ENCODE assay signal across 22 cellular contexts in genomic region chr14:69262516-69262915, GRCh38. TPM values are rescaled to one million over a fixed set of nuclear protein-coding genes. Genes with fewer than 3 reads are reported as not detected.
A peak's percentile ranks its signal among the peaks of the same experiment; 100 is the strongest.
DNase-seq lines count a peak whose midpoint lies in the region; ATAC-seq, FAIRE-seq and TF ChIP-seq lines count a peak whose summit lies in the region.
"Had no signal": no experiment of that assay in that cellular context is flagged by ENCODE, and none has a peak within 500 bp of the region (broad histone marks: within the 10 kb centered on the region; RNA-seq: fewer than 3 reads in every experiment).

No MANE protein-coding gene starts in this region.

- CTCF ChIA-PET in HepG2 (lab: Yijun Ruan, JAX; ENCODE audit: low intra/inter-chr PET ratio, low total read pairs) = no interaction called here

- ATAC-seq in HepG2 (no peak), right lobe of liver (no peak)
- ATAC-seq: activated CD4-positive, CD25-positive, alpha-beta regulatory T cell treated with anti-CD3 and anti-CD28 coated beads, Interleukin-2, amount 50 U/mL, for 24 hours; activated T-helper 17 cell treated with anti-CD3 and anti-CD28 coated beads, Interleukin-2, amount 50 U/mL, for 72 hours; stimulated activated naive CD8-positive, alpha-beta T cell treated with anti-CD3 and anti-CD28 coated beads, Interleukin-15, amount 100 ng/mL, for 72 hours; upper lobe of right lung had no signal

- no TSS peak for BruUV-seq in HepG2 (replicated peaks; lab: Mats Ljungman, UMichigan)

- TF ChIP-seq RAD21 in HepG2 (CRISPR knock-in tag; IDR thresholded peaks at IDR 0.05) (no peak), neural cell (conservative IDR thresholded peaks at IDR 0.05) (no peak)

- H3K27ac ChIP-seq in HepG2 (ENCODE audit: extremely low read length, insufficient read depth, low read length) (no peak overlapping the region), right lobe of liver (no peak overlapping the region), neural cell (ENCODE audit: low read length) (no peak overlapping the region)
- H3K27ac ChIP-seq: RWPE1, upper lobe of right lung had no signal

- H3K27me3 Mint-ChIP-seq in endothelial cell (ENCODE audit: unreplicated experiment) = peaks cover 14% of the 10 kb centered on the region

- TF ChIP-seq POLR2A in HepG2 (IDR thresholded peaks at IDR 0.05; ENCODE audit: insufficient read depth in 1 of 2, low read depth in 2 of 2, low read length in 2 of 2) (no peak), right lobe of liver (IDR thresholded peaks at IDR 0.05) (no peak)

- H2AFZ ChIP-seq in HepG2 (ENCODE audit: low read length) (no peak overlapping the region), neural cell (ENCODE audit: low read depth, low read length) (no peak overlapping the region)

- POLR2A ChIA-PET in HepG2 (lab: Yijun Ruan, JAX) = interaction anchor here (1.0 to 1.3 kb wide), 2 partner anchors 111 to 135 kb away, joined by 3 read pairs; no protein-coding TSS in a partner anchor

- no peak for TF ChIP-seq EP300 in HepG2 (IDR thresholded peaks at IDR 0.05; ENCODE audit: low read depth in 2 of 2, low read length in 2 of 2)
- TF ChIP-seq EP300 in HepG2 (CRISPR knock-in tag; IDR thresholded peaks at IDR 0.05; ENCODE audit: borderline replicate concordance) = no peak
- no peak for TF ChIP-seq EP300 in neural cell (conservative IDR thresholded peaks at IDR 0.05; ENCODE audit: poor library complexity, severe bottlenecking)

- no peak overlapping the region for H3K4me3 Mint-ChIP-seq in endothelial cell (ENCODE audit: unreplicated experiment)
- H3K4me3 Mint-ChIP-seq: activated CD4-positive, alpha-beta memory T cell treated with anti-CD3 and anti-CD28 coated beads for 36 hours; activated naive CD4-positive, alpha-beta T cell treated with anti-CD3 and anti-CD28 coated beads, Interleukin-2, amount 50 U/mL, for 24 hours; activated T-helper 17 cell treated with anti-CD3 and anti-CD28 coated beads, Interleukin-2, amount 50 U/mL, for 72 hours had no signal

- H3K4me1 Mint-ChIP-seq in endothelial cell (ENCODE audit: unreplicated experiment) = peaks cover 8% of the 10 kb centered on the region
- H3K4me1 Mint-ChIP-seq: activated T-helper 17 cell treated with anti-CD3 and anti-CD28 coated beads, Interleukin-2, amount 50 U/mL, for 72 hours had no signal

- peak overlapping the region; percentile 21 for H3K27ac Mint-ChIP-seq in endothelial cell (ENCODE audit: unreplicated experiment)
- H3K27ac Mint-ChIP-seq: activated CD4-positive, alpha-beta memory T cell treated with anti-CD3 and anti-CD28 coated beads for 36 hours; activated naive CD4-positive, alpha-beta T cell treated with anti-CD3 and anti-CD28 coated beads, Interleukin-2, amount 50 U/mL, for 24 hours; activated T-helper 17 cell treated with anti-CD3 and anti-CD28 coated beads, Interleukin-2, amount 50 U/mL, for 72 hours; nephron progenitor cell; stimulated activated naive CD8-positive, alpha-beta T cell treated with anti-CD3 and anti-CD28 coated beads, Interleukin-15, amount 100 ng/mL, for 72 hours had no signal

- H3K4me1 ChIP-seq in HepG2 (ENCODE audit: insufficient read depth, low read length) (peaks cover 20% of the 10 kb centered on the region), right lobe of liver (peaks cover 0 to 23% (median 0%) of the 10 kb centered on the region in 4 donors), HAP-1 (no peaks in the 10 kb centered on the region)

- intact Hi-C loops in HepG2 (cut with micrococcal nuclease; ENCODE audit: unreplicated experiment) = no loop called here
- intact Hi-C loops in right lobe of liver (cut with DNase I) = loop anchor here in 1 of 2 donors (10.0 kb wide), 1 partner anchor 202 kb away; no protein-coding TSS in a partner anchor

- DNase-seq in HepG2 (ENCODE audit: low spot score) (no peak), right lobe of liver (no peak), endothelial cell (ENCODE audit: low spot score) (no peak), ureter (ENCODE audit: low spot score) (no peak), NCI-H510A treated with DMSO at 0.1 percent for 48 hours (lab: John Stamatoyannopoulos, UW) (no peak), HAP-1 (ENCODE audit: low spot score in 2 of 2) (no peak)
- DNase-seq: activated CD4-positive, alpha-beta memory T cell treated with anti-CD3 and anti-CD28 coated beads for 36 hours; activated CD8-positive, alpha-beta memory T cell treated with anti-CD3 and anti-CD28 coated beads, Interleukin-2, amount 50 U/mL, for 48 hours; C1 segment of cervical spinal cord; MV-4-11; NCI-H1694; stimulated activated CD4-positive, alpha-beta T cell treated with anti-CD3 and anti-CD28 coated beads, Interleukin-15, amount 100 ng/mL, for 24 hours; stimulated activated naive CD8-positive, alpha-beta T cell treated with anti-CD3 and anti-CD28 coated beads, Interleukin-15, amount 100 ng/mL, for 72 hours; upper lobe of right lung had no signal

- H3K9me3 ChIP-seq in HepG2 (ENCODE audit: low read length) (no peaks in the 10 kb centered on the region), right lobe of liver (no peaks in the 10 kb centered on the region), neural cell (ENCODE audit: low read length) (no peaks in the 10 kb centered on the region), HAP-1 (no peaks in the 10 kb centered on the region)
- H3K9me3 ChIP-seq: upper lobe of right lung had no signal

- 40% methylated on average over 3 of the region's 3 CpGs for WGBS in HepG2 (ENCODE audit: low lambda C conversion rate)
- WGBS in right lobe of liver (ENCODE audit: insufficient coverage, low coverage, low lambda C conversion rate, missing lambda C conversion rate) = 88% methylated on average over 2 of the region's 3 CpGs

- H3K4me2 ChIP-seq in HepG2 (ENCODE audit: low read depth, low read length) (0 out of 2 replicates have a peak overlapping the region, but pooled peaks have one; percentile 79), neural cell (ENCODE audit: low read length) (peak overlapping the region; percentile 55)

- H4K20me1 ChIP-seq in HepG2 (ENCODE audit: insufficient read depth, low read length) = no peaks in the 10 kb centered on the region
- no peaks in the 10 kb centered on the region for H4K20me1 ChIP-seq in neural cell (ENCODE audit: insufficient read depth)

- H3F3A ChIP-seq in neural cell (ENCODE audit: insufficient read depth, low read length, poor library complexity, severe bottlenecking) = peaks cover 4% of the 10 kb centered on the region

- H3K4me3 ChIP-seq in HepG2 (replicated peaks in 1 of 3; ENCODE audit: insufficient read depth in 1 of 3, low read depth in 2 of 3, low read length in 3 of 3) (no peak overlapping the region), right lobe of liver (no peak overlapping the region), neural cell (ENCODE audit: low read length) (peak overlapping the region; percentile 92), HAP-1 (no peak overlapping the region)
- H3K4me3 ChIP-seq: upper lobe of right lung had no signal

- H3K79me2 ChIP-seq in HepG2 (ENCODE audit: insufficient read depth, low read length) = no peaks in the 10 kb centered on the region
- peaks cover 13% of the 10 kb centered on the region for H3K79me2 ChIP-seq in neural cell (replicated peaks; ENCODE audit: insufficient read depth, low read length)

- in situ Hi-C loops in HepG2 (cut with HindIII; ENCODE audit: extremely low pct_ligation_motif_present, low pct_unique_long_range_greater_than_20kb) = loop anchor here (5.0 kb wide), 1 partner anchor 90 kb away; no protein-coding TSS in a partner anchor
- in situ Hi-C loops in HAP-1 (cut with MboI; ENCODE audit: low sequenced_read_pairs) = no loop called here

- no peaks in the 10 kb centered on the region for H3K9me2 ChIP-seq in neural cell (ENCODE audit: insufficient read depth, low read length)

- H3K9me3 Mint-ChIP-seq in endothelial cell (ENCODE audit: unreplicated experiment) = no peaks in the 10 kb centered on the region
- H3K9me3 Mint-ChIP-seq: activated CD4-positive, alpha-beta memory T cell treated with anti-CD3 and anti-CD28 coated beads for 36 hours; activated naive CD4-positive, alpha-beta T cell treated with anti-CD3 and anti-CD28 coated beads, Interleukin-2, amount 50 U/mL, for 24 hours; activated T-helper 17 cell treated with anti-CD3 and anti-CD28 coated beads, Interleukin-2, amount 50 U/mL, for 72 hours; nephron progenitor cell; stimulated activated naive CD8-positive, alpha-beta T cell treated with anti-CD3 and anti-CD28 coated beads, Interleukin-15, amount 100 ng/mL, for 72 hours had no signal

- no peak for FAIRE-seq in HepG2 (lab: Jason Lieb, UNC)
- FAIRE-seq: GM12892, TTC549 had no signal

- H3K36me3 ChIP-seq in HepG2 (replicated peaks in 1 of 2; ENCODE audit: control insufficient read depth in 1 of 2, insufficient read depth in 2 of 2, low read length in 2 of 2) (no peaks in the 10 kb centered on the region), right lobe of liver (no peaks in the 10 kb centered on the region), neural cell (ENCODE audit: insufficient read depth, low read length) (no peaks in the 10 kb centered on the region), HAP-1 (replicated peaks) (no peaks in the 10 kb centered on the region)
- H3K36me3 ChIP-seq: upper lobe of right lung had no signal

- TF ChIP-seq CTCF in HepG2 (CRISPR knock-in tag; IDR thresholded peaks at IDR 0.05) = no peak
- TF ChIP-seq CTCF in right lobe of liver (IDR thresholded peaks at IDR 0.05) = no peak
- TF ChIP-seq CTCF in endothelial cell (IDR thresholded peaks at IDR 0.05; ENCODE audit: unreplicated experiment) = no peak
- no peak for TF ChIP-seq CTCF in neural cell (IDR thresholded peaks at IDR 0.05; ENCODE audit: poor library complexity, severe bottlenecking)

- H3K9ac ChIP-seq in HepG2 (ENCODE audit: insufficient read depth, low read depth, low read length) = no peak overlapping the region
- H3K9ac ChIP-seq in neural cell (ENCODE audit: low read length) = no peak overlapping the region

- H3K27me3 ChIP-seq in HepG2 (ENCODE audit: control insufficient read depth in 1 of 2, insufficient read depth in 2 of 2, low read length in 2 of 2) (peaks cover 6 to 39% of the 10 kb centered on the region in 2 experiments; a peak in 4 of 5 replicates), right lobe of liver (no peaks in the 10 kb centered on the region), neural cell (ENCODE audit: insufficient read depth, low read depth, low read length) (no peaks in the 10 kb centered on the region), HAP-1 (ENCODE audit: low read depth) (peaks cover 47% of the 10 kb centered on the region)

- no peaks in the 10 kb centered on the region for H3K36me3 Mint-ChIP-seq in endothelial cell (ENCODE audit: low read depth, unreplicated experiment)
- H3K36me3 Mint-ChIP-seq: activated CD4-positive, alpha-beta memory T cell treated with anti-CD3 and anti-CD28 coated beads for 36 hours had no signal

RNA-seq across cellular contexts. Expression of gene GALNT16, which starts 2.6 kb away (rescaled TPM):
- total RNA-seq in HepG2 (2016; rRNA removed; fragmentation: Illumina TruSeq; extraction: Trizol) (0.36 and 0.82 TPM in 2 replicates), right lobe of liver (1 to 10 TPM in 3 of 6 experiments, under 1 TPM in 3; 0.37 to 1.7 (median 0.94) TPM), endothelial cell (ENCODE audit: unreplicated experiment) (2.8 TPM), ureter (1.6 TPM)
- 0.10 and 0.18 TPM in 2 replicates for total RNA-seq in HepG2 (2016; cell fraction: cytosol; rRNA removed; fragmentation: Illumina TruSeq; extraction: Trizol; ENCODE audit: low read depth)
- total RNA-seq in HepG2 (2016; cell fraction: insoluble cytoplasmic fraction; rRNA removed; fragmentation: Illumina TruSeq; extraction: Trizol) = 0.40 and 1.1 TPM in 2 replicates
- total RNA-seq in HepG2 (2016; cell fraction: membrane; rRNA removed; fragmentation: Illumina TruSeq; extraction: Trizol) = 0.28 and 0.68 TPM in 2 replicates
- 1.3 and 1.6 TPM in 2 replicates for total RNA-seq in HepG2 (2016; cell fraction: nucleus; rRNA removed; fragmentation: Illumina TruSeq; extraction: Trizol)
- polyA plus RNA-seq in HepG2 (2011; rRNA removed) (0.54 and 0.55 TPM in 2 replicates), neural cell (23.8 and 25.2 TPM in 2 replicates)
- polyA plus RNA-seq in HepG2 (2011; cell fraction: cytosol; rRNA removed) = 0.42 and 0.63 TPM in 2 replicates
- polyA plus RNA-seq in HepG2 (2011; cell fraction: nucleus; rRNA removed) = 0.72 and 0.73 TPM in 2 replicates
- 0.20 and 0.39 TPM in 2 replicates for polyA plus RNA-seq in HepG2 (2012)
- polyA plus RNA-seq in HepG2 (2016; cell fraction: cytosol; fragmentation: Illumina TruSeq; extraction: Trizol; ENCODE audit: low read depth) = 0.09 and 0.34 TPM in 2 replicates
- polyA plus RNA-seq in HepG2 (2016; cell fraction: insoluble cytoplasmic fraction; fragmentation: Illumina TruSeq; extraction: Trizol; ENCODE audit: low read depth) = 0.35 and 0.51 TPM in 2 replicates
- 0.32 and 0.44 TPM in 2 replicates for polyA plus RNA-seq in HepG2 (2016; cell fraction: membrane; fragmentation: Illumina TruSeq; extraction: Trizol; ENCODE audit: low read depth)
- 2.8 and 3.3 TPM in 2 replicates for polyA plus RNA-seq in HepG2 (2016; cell fraction: nucleus; fragmentation: Illumina TruSeq; extraction: Trizol; ENCODE audit: insufficient read depth, low read depth)
- 0.90 TPM in 1 of 2 replicates, not detected in the other for polyA minus RNA-seq in HepG2 (2011; rRNA and poly(A)+ RNA removed; ENCODE audit: low replicate concordance)
- polyA minus RNA-seq in HepG2 (2011; cell fraction: cytosol; rRNA and poly(A)+ RNA removed) = 0.30 and 0.44 TPM in 2 replicates
- 0.13 TPM in 1 of 2 replicates, not detected in the other for polyA minus RNA-seq in HepG2 (2011; cell fraction: nucleus; rRNA and poly(A)+ RNA removed)
- polyA minus RNA-seq in neural cell = 17.3 and 20.1 TPM in 2 replicates
- total RNA-seq: activated CD4-positive, alpha-beta memory T cell treated with anti-CD3 and anti-CD28 coated beads for 36 hours had no signal
